Comparison of ENCODE assay signal across 28 cellular contexts in the genomic region with DNA sequence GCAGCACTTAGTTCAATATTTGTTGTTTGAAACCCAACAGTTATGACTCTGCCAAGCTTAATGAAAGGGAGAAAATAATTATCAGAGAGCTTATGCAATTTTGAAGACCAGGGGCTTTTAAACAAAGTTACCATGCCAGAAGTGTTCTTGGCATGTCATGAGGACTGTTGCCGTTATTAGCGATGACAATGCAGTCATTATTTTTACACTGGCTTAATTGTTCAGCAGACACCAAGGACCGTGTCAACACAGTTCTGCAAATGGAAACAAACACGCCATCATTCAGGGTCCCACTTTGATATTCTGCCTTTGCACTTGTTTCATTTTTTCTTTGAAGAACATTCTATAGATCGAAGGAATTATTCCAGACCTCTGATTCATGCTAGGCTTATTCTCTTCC.
"Had no signal": no experiment of that assay in that cellular context is flagged by ENCODE, and none has a peak within 500 bp of the region (broad histone marks: within the 10 kb centered on the region; RNA-seq: fewer than 3 reads in every experiment).

No MANE protein-coding gene starts in this region.

- H3K9me3 Mint-ChIP-seq: activated T-cell treated with anti-CD3 and anti-CD28 coated beads, Interleukin-2, amount 50 U/mL, for 4 hours; activated T-helper 17 cell treated with anti-CD3 and anti-CD28 coated beads, Interleukin-2, amount 50 U/mL, for 72 hours; dendritic cell treated with granulocyte-macrophage colony-stimulating factor and Interleukin-4, amounts not matched to agents 40 ng/mL and 50 ng/mL, for 4 days; nephron had no signal

- H3K4me3 Mint-ChIP-seq: activated CD8-positive, alpha-beta T cell treated with anti-CD3 and anti-CD28 coated beads for 36 hours; activated T-cell treated with anti-CD3 and anti-CD28 coated beads, Interleukin-2, amount 50 U/mL, for 4 hours; activated T-helper 17 cell treated with anti-CD3 and anti-CD28 coated beads, Interleukin-2, amount 50 U/mL, for 72 hours; dendritic cell treated with granulocyte-macrophage colony-stimulating factor and Interleukin-4, amounts not matched to agents 40 ng/mL and 50 ng/mL, for 4 days; immature natural killer cell; nephron; T-helper 17 cell; WTC11 had no signal

- H3K27ac Mint-ChIP-seq: activated CD8-positive, alpha-beta T cell treated with anti-CD3 and anti-CD28 coated beads for 36 hours; activated T-helper 17 cell treated with anti-CD3 and anti-CD28 coated beads, Interleukin-2, amount 50 U/mL, for 72 hours; dendritic cell treated with granulocyte-macrophage colony-stimulating factor and Interleukin-4, amounts not matched to agents 40 ng/mL and 50 ng/mL, for 4 days; immature natural killer cell; nephron; progenitor cell of endocrine pancreas; T-helper 17 cell; WTC11 had no signal

- H3K27me3 Mint-ChIP-seq: activated CD8-positive, alpha-beta T cell treated with anti-CD3 and anti-CD28 coated beads for 36 hours had no signal

- H3K27me3 ChIP-seq: gastrocnemius medialis, hepatocyte had no signal

- H3K27ac ChIP-seq: epithelial cell of prostate, esophagus squamous epithelium, gastrocnemius medialis, hepatocyte, thoracic aorta had no signal

- H3K4me1 ChIP-seq: esophagus squamous epithelium, gastrocnemius medialis had no signal

- H3K36me3 Mint-ChIP-seq: WTC11 had no signal

- H3K4me1 Mint-ChIP-seq: activated T-helper 17 cell treated with anti-CD3 and anti-CD28 coated beads, Interleukin-2, amount 50 U/mL, for 72 hours; immature natural killer cell; T-helper 17 cell; WTC11 had no signal

- H3K4me3 ChIP-seq: esophagus squamous epithelium, gastrocnemius medialis, hepatocyte, lung, smooth muscle cell, thoracic aorta had no signal

- ATAC-seq: activated CD8-positive, alpha-beta T cell treated with anti-CD3 and anti-CD28 coated beads for 36 hours; activated T-cell treated with anti-CD3 and anti-CD28 coated beads, Interleukin-2, amount 50 U/mL, for 4 hours; activated T-helper 17 cell treated with anti-CD3 and anti-CD28 coated beads, Interleukin-2, amount 50 U/mL, for 72 hours; gastrocnemius medialis; left lobe of liver; T-helper 17 cell; WTC11 had no signal

- H3K9me3 ChIP-seq: esophagus squamous epithelium, gastrocnemius medialis, thoracic aorta had no signal

- H3K36me3 ChIP-seq: esophagus squamous epithelium, gastrocnemius medialis, thoracic aorta had no signal

- DNase-seq: activated CD4-positive, alpha-beta T cell treated with anti-CD3 and anti-CD28 coated beads, Interleukin-2, amount 50 U/mL, for 1 hour; activated CD8-positive, alpha-beta T cell treated with anti-CD3 and anti-CD28 coated beads for 36 hours; activated gamma-delta T cell treated with Interleukin-2 at 50 U/mL for 16 hours; activated naive CD4-positive, alpha-beta T cell treated with anti-CD3 and anti-CD28 coated beads, Interleukin-2, amount 50 U/mL, for 16 hours; activated T-cell treated with anti-CD3 and anti-CD28 coated beads, Interleukin-2, amount 50 U/mL, for 4 hours; amniotic stem cell; central memory CD4-positive, alpha-beta T cell; effector CD4-positive, alpha-beta T cell; esophagus squamous epithelium; gastrocnemius medialis; immature natural killer cell; stimulated activated CD4-positive, alpha-beta T cell treated with anti-CD3 and anti-CD28 coated beads, Interleukin-15, amount 100 ng/mL, for 24 hours; stimulated activated CD4-positive, alpha-beta T cell treated with anti-CD3 and anti-CD28 coated beads, Interleukin-2, amount 100 ng/mL, for 24 hours; stimulated activated naive CD4-positive, alpha-beta T cell; T-helper 17 cell; T1000; trophoblast cell had no signal
